28 cellular contexts compared by ENCODE assay signal in the genomic region with DNA sequence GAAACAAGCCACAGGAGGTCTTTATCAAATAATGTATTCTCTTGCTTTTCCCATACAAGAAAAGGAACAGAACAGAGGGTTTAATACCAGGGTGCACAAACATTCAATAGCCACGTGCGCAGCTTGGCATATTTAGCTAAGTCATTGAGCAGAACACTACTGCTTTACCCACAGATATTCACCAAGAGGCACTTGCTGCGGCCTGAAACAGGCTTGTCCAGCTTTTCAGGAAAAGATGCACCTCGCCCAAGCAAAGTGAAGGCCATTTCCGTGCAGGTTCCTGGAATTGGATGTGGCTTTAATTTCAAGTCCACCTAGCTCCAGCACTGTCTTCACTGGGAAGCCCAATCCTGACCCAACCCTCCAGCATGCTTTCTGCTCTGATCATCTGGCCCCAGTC.
"Had no signal": no experiment of that assay in that cellular context is flagged by ENCODE, and none has a peak within 500 bp of the region (broad histone marks: within the 10 kb centered on the region; RNA-seq: fewer than 3 reads in every experiment).

No MANE protein-coding gene starts in this region.

- H3K9me3 Mint-ChIP-seq: activated B cell treated with CpG ODN at 0.5 μM for 24 hours; activated CD8-positive, alpha-beta T cell treated with anti-CD3 and anti-CD28 coated beads for 36 hours; activated T-cell treated with anti-CD3 and anti-CD28 coated beads, Interleukin-2, amount 50 U/mL, for 4 hours; activated T-helper 17 cell treated with anti-CD3 and anti-CD28 coated beads, Interleukin-2, amount 50 U/mL, for 72 hours; central memory CD8-positive, alpha-beta T cell; dendritic cell treated with granulocyte-macrophage colony-stimulating factor and Interleukin-4, amounts not matched to agents 40 ng/mL and 50 ng/mL, for 4 days; mesothelial cell of epicardium; naive B cell; nephron progenitor cell; stimulated activated memory B cell treated with anti-CD40 and anti-IgM and Interleukin-4, amounts not matched to agents 10 μg/mL and 1 μg/mL and 100 μg/mL, for 72 hours; stimulated activated naive CD8-positive, alpha-beta T cell treated with anti-CD3 and anti-CD28 coated beads, Interleukin-15, amount 100 ng/mL, for 72 hours had no signal

- H3K27me3 ChIP-seq: foreskin keratinocyte, neutrophil, thyroid gland had no signal

- H3K27me3 Mint-ChIP-seq: activated B cell treated with CpG ODN at 0.5 μM for 24 hours; activated CD8-positive, alpha-beta T cell treated with anti-CD3 and anti-CD28 coated beads for 36 hours; activated naive CD8-positive, alpha-beta T cell; activated T-helper 17 cell treated with anti-CD3 and anti-CD28 coated beads, Interleukin-2, amount 50 U/mL, for 72 hours; central memory CD8-positive, alpha-beta T cell; dendritic cell treated with granulocyte-macrophage colony-stimulating factor and Interleukin-4, amounts not matched to agents 40 ng/mL and 50 ng/mL, for 4 days; naive B cell; progenitor cell of endocrine pancreas; stimulated activated memory B cell treated with anti-CD40 and anti-IgM and Interleukin-4, amounts not matched to agents 10 μg/mL and 1 μg/mL and 100 μg/mL, for 72 hours; stimulated activated naive CD8-positive, alpha-beta T cell treated with anti-CD3 and anti-CD28 coated beads, Interleukin-15, amount 100 ng/mL, for 72 hours had no signal

- H3K27ac Mint-ChIP-seq: activated B cell treated with CpG ODN at 0.5 μM for 24 hours; activated CD8-positive, alpha-beta T cell treated with anti-CD3 and anti-CD28 coated beads for 36 hours; activated naive CD8-positive, alpha-beta T cell; activated T-helper 17 cell treated with anti-CD3 and anti-CD28 coated beads, Interleukin-2, amount 50 U/mL, for 72 hours; dendritic cell treated with granulocyte-macrophage colony-stimulating factor and Interleukin-4, amounts not matched to agents 40 ng/mL and 50 ng/mL, for 4 days; mesothelial cell of epicardium; nephron progenitor cell; progenitor cell of endocrine pancreas; stimulated activated memory B cell treated with anti-CD40 and anti-IgM and Interleukin-4, amounts not matched to agents 10 μg/mL and 1 μg/mL and 100 μg/mL, for 72 hours; stimulated activated naive CD8-positive, alpha-beta T cell treated with anti-CD3 and anti-CD28 coated beads, Interleukin-15, amount 100 ng/mL, for 72 hours had no signal

- ATAC-seq: activated CD8-positive, alpha-beta T cell treated with anti-CD3 and anti-CD28 coated beads for 36 hours; activated T-cell treated with anti-CD3 and anti-CD28 coated beads, Interleukin-2, amount 50 U/mL, for 4 hours; activated T-helper 17 cell treated with anti-CD3 and anti-CD28 coated beads, Interleukin-2, amount 50 U/mL, for 72 hours; foreskin keratinocyte; stimulated activated memory B cell treated with anti-CD40 and anti-IgM and Interleukin-4, amounts not matched to agents 10 μg/mL and 1 μg/mL and 100 μg/mL, for 72 hours; stimulated activated naive CD8-positive, alpha-beta T cell treated with anti-CD3 and anti-CD28 coated beads, Interleukin-15, amount 100 ng/mL, for 72 hours had no signal

- DNase-seq: activated B cell treated with CpG ODN at 0.5 μM for 24 hours; activated CD4-positive, alpha-beta T cell treated with anti-CD3 and anti-CD28 coated beads, Interleukin-2, amount 50 U/mL, for 1 hour; activated CD8-positive, alpha-beta T cell treated with anti-CD3 and anti-CD28 coated beads for 36 hours; activated naive CD4-positive, alpha-beta T cell treated with Interleukin-2 at 50 U/mL for 16 hours; activated T-cell treated with anti-CD3 and anti-CD28 coated beads, Interleukin-2, amount 50 U/mL, for 4 hours; anterior cingulate cortex; effector CD4-positive, alpha-beta T cell; erythroblast; foreskin keratinocyte; left ventricle myocardium inferior; naive B cell; nephron progenitor cell; stimulated activated CD4-positive, alpha-beta T cell treated with anti-CD3 and anti-CD28 coated beads, Interleukin-1b, Interleukin-23, amount 100 ng/mL, for 48 hours; stimulated activated CD4-positive, alpha-beta T cell treated with anti-CD3 and anti-CD28 coated beads, Interleukin-4, amount 100 ng/mL, for 4 hours; stimulated activated CD8-positive, alpha-beta memory T cell treated with anti-CD3 and anti-CD28 coated beads, Interleukin-4, amount 100 ng/mL, for 48 hours; stimulated activated naive CD8-positive, alpha-beta T cell treated with anti-CD3 and anti-CD28 coated beads, Interleukin-15, amount 100 ng/mL, for 72 hours; substantia nigra; T-helper 2 cell; thyroid gland had no signal

- H3K4me3 ChIP-seq: left ventricle myocardium inferior, smooth muscle cell, thyroid gland had no signal

- H3K36me3 Mint-ChIP-seq: mesothelial cell of epicardium had no signal

- H3K4me2 ChIP-seq: smooth muscle cell had no signal

- H3K27ac ChIP-seq: foreskin keratinocyte, left ventricle myocardium inferior, neutrophil, thyroid gland had no signal

- H3K4me1 Mint-ChIP-seq: mesothelial cell of epicardium had no signal

- H3K4me3 Mint-ChIP-seq: activated B cell treated with CpG ODN at 0.5 μM for 24 hours; activated CD8-positive, alpha-beta T cell treated with anti-CD3 and anti-CD28 coated beads for 36 hours; activated naive CD8-positive, alpha-beta T cell; activated T-cell treated with anti-CD3 and anti-CD28 coated beads, Interleukin-2, amount 50 U/mL, for 4 hours; activated T-helper 17 cell treated with anti-CD3 and anti-CD28 coated beads, Interleukin-2, amount 50 U/mL, for 72 hours; central memory CD8-positive, alpha-beta T cell; dendritic cell treated with granulocyte-macrophage colony-stimulating factor and Interleukin-4, amounts not matched to agents 40 ng/mL and 50 ng/mL, for 4 days; mesothelial cell of epicardium; naive B cell; nephron progenitor cell; stimulated activated memory B cell treated with anti-CD40 and anti-IgM and Interleukin-4, amounts not matched to agents 10 μg/mL and 1 μg/mL and 100 μg/mL, for 72 hours; stimulated activated naive CD8-positive, alpha-beta T cell treated with anti-CD3 and anti-CD28 coated beads, Interleukin-15, amount 100 ng/mL, for 72 hours had no signal

- H3K9me3 ChIP-seq: left ventricle myocardium inferior, neutrophil, thyroid gland had no signal
